ENCODE assay signal across 2 cellular contexts in the genomic region with DNA sequence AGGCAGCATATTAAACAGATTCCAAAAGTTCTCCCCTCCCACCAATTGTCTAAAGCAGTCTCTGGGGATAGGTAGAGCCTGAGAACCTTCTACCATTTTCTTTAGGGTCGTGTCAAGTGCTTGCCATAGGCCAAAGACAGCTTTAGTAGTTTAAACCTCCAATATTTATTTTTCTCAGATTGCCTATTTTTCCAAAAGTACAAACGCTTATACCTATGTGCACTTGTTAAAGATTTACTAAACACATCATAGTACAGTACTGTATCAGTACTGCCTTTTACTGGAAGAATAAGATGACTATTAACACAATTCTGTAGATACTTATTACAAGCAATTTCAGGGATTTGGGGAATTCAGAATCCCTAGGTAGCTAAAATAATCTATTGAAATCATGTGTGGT.
A peak's percentile ranks its signal among the peaks of the same experiment; 100 is the strongest.
TF ChIP-seq lines count a peak whose summit lies in the region.

No MANE protein-coding gene starts in this region.

TF ChIP-seq in GM12891, 5 proteins besides CTCF, POLR2A, EP300 and RAD21:
- TF ChIP-seq POLR2AphosphoS5 (IDR thresholded peaks at IDR 0.05; ENCODE audit: low read depth, low read length) (peak; percentile 19; the same call in 1 of the 2 replicates), SPI1 (IDR thresholded peaks at IDR 0.05; ENCODE audit: low read depth, low read length) (no peak), PAX5 (IDR thresholded peaks at IDR 0.05; ENCODE audit: insufficient read depth, low read length, severe bottlenecking) (no peak), POU2F2 (IDR thresholded peaks at IDR 0.05; ENCODE audit: low read depth, low read length) (no peak)

TF ChIP-seq in K562, 482 proteins besides CTCF, POLR2A, EP300 and RAD21 (continued from another document):
- TF ChIP-seq MTA2 (IDR thresholded peaks at IDR 0.05; ENCODE audit: low read depth) = no peak
